Comparison of ENCODE assay signal across 8 cellular contexts in genomic region chr6:109381747-109382575, GRCh38. TPM values are rescaled to one million over a fixed set of nuclear protein-coding genes. Genes with fewer than 3 reads are reported as not detected.
DNase-seq lines count a peak whose midpoint lies in the region; ATAC-seq and TF ChIP-seq lines count a peak whose summit lies in the region.

CD164 (minus strand) TSS chr6:109382467; CDS start chr6:109382378, 89 bp downstream.

- peaks cover 33% of the 10 kb centered on the region for H3K36me3 Mint-ChIP-seq in activated CD4-positive, alpha-beta T cell treated with anti-CD3 and anti-CD28 coated beads, Interleukin-2, amount 10 ng/mL, durations not matched to agents 7 days and 5 days (ENCODE audit: low read depth)

- CTCF ChIA-PET in activated CD4-positive, alpha-beta T cell treated with anti-CD3 and anti-CD28 coated beads, Interleukin-2, amount 10 ng/mL, durations not matched to agents 7 days and 5 days (lab: Charles Lee), result interaction anchor here (1.0 to 4.8 kb wide), 12 partner anchors 8 to 287 kb away, joined by 4 to 36 read pairs (median 7); partner anchors contain the start of gene SESN1

- peak within 1 kb of the TSS; percentile 87 for H3K4me2 ChIP-seq in BLaER1

- intact Hi-C loops in left lung (cut with DNase I), result loop anchor here in 1 of 2 donors (10.0 kb wide), 1 partner anchor 197 kb away; no protein-coding TSS in a partner anchor

- H3K36me3 ChIP-seq in BLaER1 (peaks cover 24% of the 10 kb centered on the region), left lung (peaks cover 0 to 16% of the 10 kb centered on the region in 2 donors)

- H4K20me1 ChIP-seq in BLaER1, result peaks cover 46% of the 10 kb centered on the region

- peak within 1 kb of the TSS; percentile 93 for H3K4me3 Mint-ChIP-seq in activated CD4-positive, alpha-beta T cell treated with anti-CD3 and anti-CD28 coated beads, Interleukin-2, amount 10 ng/mL, durations not matched to agents 7 days and 5 days

- H3K27ac ChIP-seq in BLaER1, result peak within 1 kb of the TSS; percentile 100
- H3K27ac ChIP-seq in left lung, result peak within 1 kb of the TSS; percentile 100

- TF ChIP-seq CTCF in left lung (IDR thresholded peaks at IDR 0.05), result no peak

- POLR2A ChIA-PET in activated CD4-positive, alpha-beta T cell treated with anti-CD3 and anti-CD28 coated beads, Interleukin-2, amount 10 ng/mL, durations not matched to agents 7 days and 5 days (lab: Charles Lee), result interaction anchor here (0.6 to 2.4 kb wide), 3 partner anchors 8 to 288 kb away, joined by 3 to 9 read pairs (median 4); no protein-coding TSS in a partner anchor

- H3K9ac ChIP-seq in BLaER1, result peak within 1 kb of the TSS; percentile 99

- H3K27me3 ChIP-seq in BLaER1 (no peaks in the 10 kb centered on the region), left lung (no peaks in the 10 kb centered on the region)

- peak within 1 kb of the TSS; percentile 98 for H3K27ac Mint-ChIP-seq in activated CD4-positive, alpha-beta T cell treated with anti-CD3 and anti-CD28 coated beads, Interleukin-2, amount 10 ng/mL, durations not matched to agents 7 days and 5 days

- no peaks in the 10 kb centered on the region for H3K9me3 Mint-ChIP-seq in activated CD4-positive, alpha-beta T cell treated with anti-CD3 and anti-CD28 coated beads, Interleukin-2, amount 10 ng/mL, durations not matched to agents 7 days and 5 days

- H3K4me1 Mint-ChIP-seq in activated CD4-positive, alpha-beta T cell treated with anti-CD3 and anti-CD28 coated beads, Interleukin-2, amount 10 ng/mL, durations not matched to agents 7 days and 5 days, result peaks cover 43% of the 10 kb centered on the region

- DNase-seq in GM19240 (ENCODE audit: insufficient read length, low spot score) (peak; percentile 79), NCI-H526 treated with DMSO at 0.1 percent for 48 hours (lab: John Stamatoyannopoulos, UW) (peak; percentile 89), cortex of kidney (lab: John Stamatoyannopoulos, UW) (peak; percentile 86), left lung (peak; percentile 95 to 98)
- peak; percentile 95 for DNase-seq in activated CD4-positive, alpha-beta T cell treated with anti-CD3 and anti-CD28 coated beads, Interleukin-2, amount 10 ng/mL, durations not matched to agents 7 days and 5 days
- peak; percentile 93 for DNase-seq in stimulated activated CD4-positive, alpha-beta T cell treated with anti-CD3 and anti-CD28 coated beads, Interleukin-2, amount 100 ng/mL, for 4 hours (ENCODE audit: low read depth)

- no peaks in the 10 kb centered on the region for H3K27me3 Mint-ChIP-seq in activated CD4-positive, alpha-beta T cell treated with anti-CD3 and anti-CD28 coated beads, Interleukin-2, amount 10 ng/mL, durations not matched to agents 7 days and 5 days

- H3K9me3 ChIP-seq in BLaER1, result no peaks in the 10 kb centered on the region
- H3K9me3 ChIP-seq in left lung, result no peaks in the 10 kb centered on the region

- H3K4me3 ChIP-seq in BLaER1 (peak within 1 kb of the TSS; percentile 93), left lung (peak within 1 kb of the TSS; percentile 83 to 93)

- H3K4me1 ChIP-seq in BLaER1, result peaks cover 35% of the 10 kb centered on the region
- H3K4me1 ChIP-seq in left lung, result peaks cover 19 to 61% of the 10 kb centered on the region in 2 donors

- ATAC-seq in HG03457 (IDR thresholded peaks at IDR 0.05; ENCODE audit: unreplicated experiment) (peak; percentile 36), left lung (peak; percentile 86)

RNA-seq across cellular contexts. Expression of gene CD164, which starts in this region (rescaled TPM):
- total RNA-seq in activated CD4-positive, alpha-beta T cell treated with anti-CD3 and anti-CD28 coated beads, Interleukin-2, amount 10 ng/mL, durations not matched to agents 7 days and 5 days, result 100 to 1,000 TPM; 270 to 275 TPM
- 100 to 1,000 TPM; 266 to 284 TPM for total RNA-seq in left lung

Comparison
In these comparisons a context has a peak if more than half of its experiments do, and no peak if none do; other contexts are left out.
1. Peak in every context shown above with its lines: DNase-seq, ATAC-seq, H3K4me3 ChIP-seq and H3K27ac ChIP-seq.